ENCODE assay signal across 8 cellular contexts in genomic region chr12:6869049-6870021, GRCh38. TPM values are rescaled to one million over a fixed set of nuclear protein-coding genes. Genes with fewer than 3 reads are reported as not detected.
A peak's percentile ranks its signal among the peaks of the same experiment; 100 is the strongest.
DNase-seq lines count a peak whose midpoint lies in the region; ATAC-seq and TF ChIP-seq lines count a peak whose summit lies in the region.

No MANE protein-coding gene starts in this region.

- DNase-seq in AG08395 (ENCODE audit: low spot score) (peak; percentile 67), H9 (peak; percentile 94), NCI-H524 (lab: John Stamatoyannopoulos, UW) (peak; percentile 56 to 76), dorsolateral prefrontal cortex (peak; percentile 62 to 90 (median 80)), lung (ENCODE audit: low spot score) (peak; percentile 89)
- DNase-seq in activated CD4-positive, alpha-beta T cell treated with anti-CD3 and anti-CD28 coated beads, Interleukin-2, amount 50 U/mL, for 1 hour = peak; percentile 88
- DNase-seq in stimulated activated CD4-positive, alpha-beta T cell treated with anti-CD3 and anti-CD28 coated beads, TNF-alpha, amount 100 ng/mL, for 24 hours (ENCODE audit: low read depth in 3 of 3) = peak; percentile 67 to 82 (median 76)

- no peak overlapping the region for H3T11ph ChIP-seq in H9 (ENCODE audit: low read length)

- H3K4me1 Mint-ChIP-seq in H9 = peaks cover 53 to 58% of the 10 kb centered on the region in 2 experiments

- TF ChIP-seq CTCF in H9 (conservative IDR thresholded peaks at IDR 0.05) (peak; percentile 97), dorsolateral prefrontal cortex (IDR thresholded peaks at IDR 0.05 in 54 of 56, conservative IDR thresholded peaks at IDR 0.05 in 2 of 56; ENCODE audit: low read depth in 1 of 56, partially characterized antibody in 56 of 56) (peak; percentile 76 to 97 (median 91)), lung (IDR thresholded peaks at IDR 0.05; ENCODE audit: control extremely low read depth, extremely low read depth) (peak; percentile 77)

- no peaks in the 10 kb centered on the region; a peak in 1 of 5 replicates for H3K9me3 Mint-ChIP-seq in H9

- no peak overlapping the region for H2AFZ ChIP-seq in H9 (ENCODE audit: low read length)

- peak overlapping the region; percentile 77 to 96 (median 92) for H3K27ac Mint-ChIP-seq in H9

- H3K27me3 Mint-ChIP-seq in H9 (ENCODE audit: low read depth) = no peaks in the 10 kb centered on the region; the same call in 1 of the 2 replicates

- intact Hi-C loops in dorsolateral prefrontal cortex (cut with DNase I) = loop anchor here (2.0 to 5.0 kb wide), 6 partner anchors 38 to 223 kb away; partner anchors contain the start of genes ATN1 (in 1 of the 2), C1R (in 1 of the 2) and LPCAT3 (in 1 of the 2)

- H2BK5ac ChIP-seq in H9 (ENCODE audit: insufficient read length, low read length) = no peak overlapping the region

- H3K18ac ChIP-seq in H9 (ENCODE audit: insufficient read length, low read depth, low read length) = no peak overlapping the region

- H3K79me2 ChIP-seq in H9 (ENCODE audit: insufficient read depth, low read length) = peaks cover 5% of the 10 kb centered on the region; the same call in 1 of the 2 replicates

- H3K9ac ChIP-seq in H9 (ENCODE audit: extremely low read depth, insufficient read length, low read length) = peak overlapping the region; percentile 60

- H3K79me1 ChIP-seq in H9 (ENCODE audit: insufficient read depth, low read depth, low read length, poor library complexity, severe bottlenecking) = no peaks in the 10 kb centered on the region

- no peak overlapping the region for H3K14ac ChIP-seq in H9 (ENCODE audit: insufficient read depth, low read length)

- peak overlapping the region; percentile 91 to 95 for H3K4me3 Mint-ChIP-seq in H9

- H3K4me1 ChIP-seq in H9 (ENCODE audit: insufficient read depth, low read length) (no peaks in the 10 kb centered on the region; the same call in 1 of the 2 replicates), lung (ENCODE audit: control insufficient read depth in 2 of 2, insufficient read depth in 2 of 2, low read length in 2 of 2) (peaks cover 0 to 18% of the 10 kb centered on the region in 2 donors)

- H2BK120ac ChIP-seq in H9 (ENCODE audit: low read depth, low read length, poor library complexity, severe bottlenecking) = no peak overlapping the region

- no peak for ATAC-seq in lung (ENCODE audit: insufficient read depth, low FRiP score)
- ATAC-seq in GM21381 (IDR thresholded peaks at IDR 0.05; ENCODE audit: unreplicated experiment) = no peak

- H2AK5ac ChIP-seq in H9 (ENCODE audit: insufficient read length, low read length) = no peak overlapping the region

- no peak overlapping the region for H2BK12ac ChIP-seq in H9 (ENCODE audit: insufficient read length, low read depth, low read length)

- WGBS in H9 (ENCODE audit: extremely low coverage, insufficient read length, low lambda C conversion rate) = no CpG with 5 or more reads among the region's 12 CpGs
- WGBS in lung, 2 donors = 35 to 44% methylated on average over 12 of the region's 12 CpGs

- peaks cover 39 to 60% (median 48%) of the 10 kb centered on the region in 3 experiments for H3K36me3 Mint-ChIP-seq in H9 (ENCODE audit: insufficient read depth in 1 of 3, low read depth in 3 of 3)

- H3K4me3 ChIP-seq in dorsolateral prefrontal cortex (peak overlapping the region in 56 of 59 donors; percentile 53 to 100 (median 97)), lung (no peak overlapping the region)

- H4K91ac ChIP-seq in H9 (ENCODE audit: insufficient read length, low read depth, low read length) = no peak overlapping the region

- H3K9me3 ChIP-seq in H9 (ENCODE audit: control insufficient read depth, low read depth, low read length) (no peaks in the 10 kb centered on the region), lung (ENCODE audit: control insufficient read depth in 2 of 2, insufficient read depth in 1 of 2, low read length in 1 of 2) (no peaks in the 10 kb centered on the region)

- peaks cover 16% of the 10 kb centered on the region for H3K23me2 ChIP-seq in H9 (ENCODE audit: insufficient read length, low read depth, low read length, poor library complexity, severe bottlenecking)

- H4K8ac ChIP-seq in H9 (replicated peaks; ENCODE audit: insufficient read length, low read depth, low read length) = no peak overlapping the region

- no peak overlapping the region for H2BK15ac ChIP-seq in H9 (ENCODE audit: low read depth, low read length)

- H3K27ac ChIP-seq in H9 (ENCODE audit: insufficient read length, low read depth, low read length) (no peak overlapping the region), dorsolateral prefrontal cortex (peak overlapping the region in 50 of 59 donors; percentile 1 to 100 (median 98)), lung (ENCODE audit: low read depth in 1 of 2, low read length in 1 of 2) (peak overlapping the region in 1 of 2 donors; percentile 99)

- no peaks in the 10 kb centered on the region for H4K20me1 ChIP-seq in H9 (ENCODE audit: control insufficient read depth, insufficient read depth, insufficient read length)

- H4K5ac ChIP-seq in H9 (ENCODE audit: insufficient read length, low read depth, low read length) = no peak overlapping the region

- peaks cover 3 to 20% of the 10 kb centered on the region in 2 donors for H3K36me3 ChIP-seq in lung (ENCODE audit: control insufficient read depth in 2 of 2, insufficient read depth in 2 of 2, low read length in 2 of 2)

- H3K4me2 ChIP-seq in H9 (ENCODE audit: insufficient read depth, insufficient read length, low read length) = peak overlapping the region; percentile 94

- no peak overlapping the region for H3K56ac ChIP-seq in H9 (ENCODE audit: insufficient read length, low read depth, low read length)

- H3K23ac ChIP-seq in H9 (ENCODE audit: insufficient read length, low read depth, low read length) = no peak overlapping the region

- H3K27me3 ChIP-seq in H9 (ENCODE audit: insufficient read depth, low read length) (no peaks in the 10 kb centered on the region), dorsolateral prefrontal cortex (no peaks in the 10 kb centered on the region), lung (ENCODE audit: control insufficient read depth, insufficient read depth) (no peaks in the 10 kb centered on the region)

- H3K4ac ChIP-seq in H9 (ENCODE audit: low read depth, low read length) = no peak overlapping the region

- no peak overlapping the region for H2BK20ac ChIP-seq in H9 (ENCODE audit: low read depth, low read length, poor library complexity, severe bottlenecking)

RNA-seq across cellular contexts. Expression of gene TPI1, which starts 2.0 kb away (rescaled TPM):
- total RNA-seq in H9 (2021) (1,177 and 1,211 TPM in 2 replicates), dorsolateral prefrontal cortex (100 to 1,000 TPM; 261 to 851 (median 575) TPM), lung (100 to 1,000 TPM; 256 to 507 TPM)
- 1,000 to 10,000 TPM in 1 of 2 donors, 100 to 1,000 TPM in 1; 362 to 1,097 TPM for polyA plus RNA-seq in lung

RNA-seq across cellular contexts. Expression of gene SPSB2, which starts 3.8 kb away (rescaled TPM):
- total RNA-seq in H9 (2021) = 13.7 and 16.3 TPM in 2 replicates
- 10 to 100 TPM in 3 of 120 experiments, 1 to 10 TPM in 117; 1.8 to 12.4 (median 5.6) TPM for total RNA-seq in dorsolateral prefrontal cortex
- 10 to 100 TPM; 25.3 to 37.5 TPM for total RNA-seq in lung
- 10 to 100 TPM; 21.0 to 39.8 TPM for polyA plus RNA-seq in lung

RNA-seq across cellular contexts. Expression of gene USP5, which starts 17.4 kb away (rescaled TPM):
- total RNA-seq in H9 (2021) (143 and 144 TPM in 2 replicates), dorsolateral prefrontal cortex (100 to 1,000 TPM in 113 of 120 experiments, 10 to 100 TPM in 7; 77.3 to 191 (median 146) TPM), lung (10 to 100 TPM; 35.3 to 92.1 TPM)
- polyA plus RNA-seq in lung = 10 to 100 TPM; 24.8 to 38.1 TPM

RNA-seq across cellular contexts. Expression of gene CDCA3, which starts 18.2 kb away (rescaled TPM):
- total RNA-seq in H9 (2021) = 45.1 and 48.6 TPM in 2 replicates
- total RNA-seq in dorsolateral prefrontal cortex = 1 to 10 TPM in 109 of 120 experiments, under 1 TPM in 11; 0.58 to 4.1 (median 1.9) TPM
- 1 to 10 TPM; 1.3 to 3.5 TPM for total RNA-seq in lung
- polyA plus RNA-seq in lung = 1 to 10 TPM; 2.2 to 4.1 TPM

RNA-seq across cellular contexts. Expression of gene GNB3, which starts 28.6 kb away (rescaled TPM):
- total RNA-seq in H9 (2021) (17.3 and 20.0 TPM in 2 replicates), dorsolateral prefrontal cortex (10 to 100 TPM in 110 of 120 experiments, 1 to 10 TPM in 10; 6.0 to 46.0 (median 17.9) TPM), lung (1 to 10 TPM; 1.3 to 3.3 TPM)
- polyA plus RNA-seq in lung = 1 to 10 TPM; 1.2 to 2.0 TPM
